10 cellular contexts compared by ENCODE assay signal in genomic region chr3:46380471-46381215, GRCh38. TPM values are rescaled to one million over a fixed set of nuclear protein-coding genes. Genes with fewer than 3 reads are reported as not detected.
DNase-seq lines count a peak whose midpoint lies in the region; ATAC-seq and TF ChIP-seq lines count a peak whose summit lies in the region.
"Had no signal": no experiment of that assay in that cellular context is flagged by ENCODE, and none has a peak within 500 bp of the region (broad histone marks: within the 10 kb centered on the region; RNA-seq: fewer than 3 reads in every experiment).

No MANE protein-coding gene starts in this region.

- POLR2A ChIA-PET in T-cell (lab: Charles Lee): no interaction called here

- peak; percentile 37 for ATAC-seq in activated CD8-positive, alpha-beta memory T cell treated with anti-CD3 and anti-CD28 coated beads, Interleukin-2, amount 10 ng/mL, durations not matched to agents 7 days and 5 days
- ATAC-seq in T-cell (replicated peaks in 1 of 4): no peak
- peak; percentile 78 for ATAC-seq in left lobe of liver
- no peak for ATAC-seq in GM19452 (IDR thresholded peaks at IDR 0.05; ENCODE audit: unreplicated experiment)
- no peak for ATAC-seq in GM18909 (IDR thresholded peaks at IDR 0.05; ENCODE audit: poor library complexity, unreplicated experiment)

- no peak for DNase-seq in activated CD8-positive, alpha-beta memory T cell treated with anti-CD3 and anti-CD28 coated beads, Interleukin-2, amount 10 ng/mL, durations not matched to agents 7 days and 5 days
- DNase-seq in activated CD8-positive, alpha-beta memory T cell treated with anti-CD3 and anti-CD28 coated beads, Interleukin-2, amount 50 U/mL, for 4 hours: no peak
- DNase-seq in T-cell (no peak), left lobe of liver (ENCODE audit: low spot score) (no peak), thyroid gland (peak; percentile 27 to 36), COLO829 (ENCODE audit: low spot score) (no peak)
- DNase-seq: AML-193, NCI-H510A treated with DMSO at 0.1 percent for 48 hours had no signal

- intact Hi-C loops in thyroid gland (cut with DNase I): no loop called here

- no peak overlapping the region for H3K4me3 ChIP-seq in thyroid gland (replicated peaks in 1 of 3)

- peaks cover 72% of the 10 kb centered on the region for H3K4me1 Mint-ChIP-seq in activated CD8-positive, alpha-beta memory T cell treated with anti-CD3 and anti-CD28 coated beads, Interleukin-2, amount 10 ng/mL, durations not matched to agents 7 days and 5 days
- peaks cover 38 to 44% (median 41%) of the 10 kb centered on the region in 3 donors for H3K4me1 Mint-ChIP-seq in T-cell

- H3K27ac ChIP-seq in thyroid gland: peak overlapping the region; percentile 29 to 40 (median 38)

- no peaks in the 10 kb centered on the region for H3K36me3 ChIP-seq in thyroid gland

- CTCF ChIA-PET in activated CD8-positive, alpha-beta memory T cell treated with anti-CD3 and anti-CD28 coated beads, Interleukin-2, amount 10 ng/mL, durations not matched to agents 7 days and 5 days (lab: Charles Lee): interaction anchor here (0.8 to 6.5 kb wide), 5 partner anchors 10 to 305 kb away, joined by 3 to 57 read pairs (median 3); partner anchors contain the start of gene CCR5
- CTCF ChIA-PET in T-cell (lab: Charles Lee): interaction anchor here in 1 of 2 donors (1.0 to 2.1 kb wide), 2 partner anchors 10 to 104 kb away, joined by 3 to 7 read pairs; partner anchors contain the start of gene CCR5

- H3K9me3 ChIP-seq in thyroid gland: no peaks in the 10 kb centered on the region

- no peak for TF ChIP-seq CTCF in thyroid gland (IDR thresholded peaks at IDR 0.05)

- H3K27me3 Mint-ChIP-seq in activated CD8-positive, alpha-beta memory T cell treated with anti-CD3 and anti-CD28 coated beads, Interleukin-2, amount 10 ng/mL, durations not matched to agents 7 days and 5 days: no peaks in the 10 kb centered on the region
- peaks cover 0 to 5% of the 10 kb centered on the region in 2 donors for H3K27me3 Mint-ChIP-seq in T-cell

- H3K4me1 ChIP-seq in thyroid gland: peaks cover 12 to 31% of the 10 kb centered on the region in 2 donors

- 54 to 57% methylated on average over 8 of the region's 8 CpGs for WGBS in thyroid gland, 2 donors

- peaks cover 22% of the 10 kb centered on the region for H3K36me3 Mint-ChIP-seq in activated CD8-positive, alpha-beta memory T cell treated with anti-CD3 and anti-CD28 coated beads, Interleukin-2, amount 10 ng/mL, durations not matched to agents 7 days and 5 days
- H3K36me3 Mint-ChIP-seq in T-cell: no peaks in the 10 kb centered on the region

- H3K27ac Mint-ChIP-seq in activated CD8-positive, alpha-beta memory T cell treated with anti-CD3 and anti-CD28 coated beads, Interleukin-2, amount 10 ng/mL, durations not matched to agents 7 days and 5 days: peak overlapping the region; percentile 80
- peak overlapping the region; percentile 77 to 84 for H3K27ac Mint-ChIP-seq in T-cell

- no peaks in the 10 kb centered on the region for H3K27me3 ChIP-seq in thyroid gland

- no peak for TF ChIP-seq POLR2A in thyroid gland (IDR thresholded peaks at IDR 0.05)

- peak overlapping the region; percentile 17 for H3K4me3 Mint-ChIP-seq in activated CD8-positive, alpha-beta memory T cell treated with anti-CD3 and anti-CD28 coated beads, Interleukin-2, amount 10 ng/mL, durations not matched to agents 7 days and 5 days
- peak overlapping the region in 2 of 3 donors; percentile 7 to 49 for H3K4me3 Mint-ChIP-seq in T-cell

- no peaks in the 10 kb centered on the region for H3K9me3 Mint-ChIP-seq in activated CD8-positive, alpha-beta memory T cell treated with anti-CD3 and anti-CD28 coated beads, Interleukin-2, amount 10 ng/mL, durations not matched to agents 7 days and 5 days (ENCODE audit: low read depth)
- no peaks in the 10 kb centered on the region for H3K9me3 Mint-ChIP-seq in T-cell

RNA-seq across cellular contexts. Expression of gene CCR5, which starts 9.9 kb away (rescaled TPM):
- total RNA-seq in activated CD8-positive, alpha-beta memory T cell treated with anti-CD3 and anti-CD28 coated beads, Interleukin-2, amount 10 ng/mL, durations not matched to agents 7 days and 5 days: 10 to 100 TPM; 87.0 to 99.8 TPM
- total RNA-seq in T-cell: 10 to 100 TPM in 3 of 5 donors, 1 to 10 TPM in 2; 4.0 to 14.6 (median 10.1) TPM
- total RNA-seq in left lobe of liver: 0.08 TPM
- under 1 TPM in 3 of 4 donors, not detected in 1; 0.40 to 0.56 (median 0.49) TPM for total RNA-seq in thyroid gland

RNA-seq across cellular contexts. Expression of gene CCRL2, which starts 26.4 kb away (rescaled TPM):
- total RNA-seq in activated CD8-positive, alpha-beta memory T cell treated with anti-CD3 and anti-CD28 coated beads, Interleukin-2, amount 10 ng/mL, durations not matched to agents 7 days and 5 days: 10 to 100 TPM in 1 of 2 experiments, 1 to 10 TPM in 1; 10.0 to 11.9 TPM
- total RNA-seq in T-cell: 1 to 10 TPM; 1.1 to 2.5 (median 1.6) TPM
- 0.55 TPM for total RNA-seq in left lobe of liver
- total RNA-seq in thyroid gland: 1 to 10 TPM in 1 of 4 donors, under 1 TPM in 3; 0.33 to 1.5 (median 0.81) TPM

RNA-seq across cellular contexts. Expression of gene CCR2, which starts 26.7 kb away (rescaled TPM):
- total RNA-seq in activated CD8-positive, alpha-beta memory T cell treated with anti-CD3 and anti-CD28 coated beads, Interleukin-2, amount 10 ng/mL, durations not matched to agents 7 days and 5 days: 10 to 100 TPM; 37.9 to 80.1 TPM
- total RNA-seq in T-cell (10 to 100 TPM in 2 of 5 donors, 1 to 10 TPM in 3; 3.3 to 15.1 (median 8.1) TPM), left lobe of liver (0.33 TPM), thyroid gland (1 to 10 TPM in 3 of 4 donors, under 1 TPM in 1; 0.89 to 4.4 (median 1.8) TPM)

Comparison
In these comparisons a context has a peak if more than half of its experiments do, and no peak if none do; other contexts are left out.
1. ATAC-seq: peak in activated CD8-positive, alpha-beta memory T cell treated with anti-CD3 and anti-CD28 coated beads, Interleukin-2, amount 10 ng/mL, durations not matched to agents 7 days and 5 days (single experiment) and left lobe of liver (single experiment); none in T-cell (0 of 4), GM19452 (single experiment) and GM18909 (single experiment).
2. DNase-seq: peak in thyroid gland (2 of 2); none in activated CD8-positive, alpha-beta memory T cell treated with anti-CD3 and anti-CD28 coated beads, Interleukin-2, amount 10 ng/mL, durations not matched to agents 7 days and 5 days (single experiment), activated CD8-positive, alpha-beta memory T cell treated with anti-CD3 and anti-CD28 coated beads, Interleukin-2, amount 50 U/mL, for 4 hours (single experiment), T-cell (0 of 34), left lobe of liver (single experiment) and COLO829 (single experiment).
3. RNA of gene CCR5, which starts 9.9 kb away (total RNA-seq): 87.0 to 99.8 TPM in activated CD8-positive, alpha-beta memory T cell treated with anti-CD3 and anti-CD28 coated beads, Interleukin-2, amount 10 ng/mL, durations not matched to agents 7 days and 5 days; 4.0 to 14.6 TPM in T-cell, 0.40 to 0.56 TPM in thyroid gland and 0.08 TPM in left lobe of liver (single experiment); every median in the first group is over 4 times any median in the second.